Comparison of ENCODE assay signal across 8 cellular contexts in genomic region chr6:33248932-33249731, GRCh38. TPM values are rescaled to one million over a fixed set of nuclear protein-coding genes. Genes with fewer than 3 reads are reported as not detected.
DNase-seq lines count a peak whose midpoint lies in the region; ATAC-seq and TF ChIP-seq lines count a peak whose summit lies in the region.

No MANE protein-coding gene starts in this region.

- H3K4me3 ChIP-seq in GM23338, result peak overlapping the region; percentile 68

- H2AFZ ChIP-seq in GM23338, result peak overlapping the region; percentile 60; the same call in 1 of the 2 replicates

- no peaks in the 10 kb centered on the region for H3K36me3 ChIP-seq in GM23338 (ENCODE audit: insufficient read depth)

- intact Hi-C loops in natural killer cell (cut with micrococcal nuclease), result loop anchor here (1.0 kb wide), 5 partner anchors 22 to 235 kb away; partner anchors contain the start of genes RXRB, SLC39A7 and VPS52

- H3K36me3 Mint-ChIP-seq in GM23338 (ENCODE audit: low read depth) (peaks cover 19% of the 10 kb centered on the region), natural killer cell (no peaks in the 10 kb centered on the region)

- H4K20me1 ChIP-seq in GM23338 (replicated peaks; ENCODE audit: insufficient read depth), result no peaks in the 10 kb centered on the region

- H3K9me3 Mint-ChIP-seq in GM23338, result no peaks in the 10 kb centered on the region
- no peaks in the 10 kb centered on the region for H3K9me3 Mint-ChIP-seq in natural killer cell

- peak; percentile 100 for DNase-seq in Daoy (ENCODE audit: low read depth)
- DNase-seq in GM23338 (ENCODE audit: low spot score), result peak; percentile 99
- peak; percentile 99 for DNase-seq in LHCN-M2 (ENCODE audit: low read depth)
- peak; percentile 99 for DNase-seq in RPMI8226
- peak; percentile 91 for DNase-seq in activated T-helper 9 cell treated with anti-CD3 and anti-CD28 coated beads, Interleukin-2, amount 50 U/mL, for 16 hours (ENCODE audit: low read depth)
- peak; percentile 99 for DNase-seq in fibroblast of peridontal ligament (ENCODE audit: extremely low read depth)
- peak; percentile 96 for DNase-seq in natural killer cell
- peak; percentile 98 for DNase-seq in stimulated activated naive CD4-positive, alpha-beta T cell treated with Interleukin-2 at 50 U/mL for 16 hours (lab: John Stamatoyannopoulos, UW)

- H3K27me3 Mint-ChIP-seq in GM23338 (ENCODE audit: insufficient read depth, low read depth, poor library complexity) (peaks cover 15% of the 10 kb centered on the region), natural killer cell (ENCODE audit: low read depth in 2 of 2) (peaks cover 0 to under 1% of the 10 kb centered on the region in 2 donors)

- peak overlapping the region; percentile 90 for H3K4me2 ChIP-seq in GM23338

- ATAC-seq in GM23338, result peak; percentile 92
- peak; percentile 86 to 96 (median 88) for ATAC-seq in natural killer cell

- H3K27ac Mint-ChIP-seq in GM23338 (peak overlapping the region; percentile 77), natural killer cell (peak overlapping the region; percentile 95 to 97)

- H3K79me2 ChIP-seq in GM23338 (replicated peaks; ENCODE audit: insufficient read depth), result no peaks in the 10 kb centered on the region

- H3K4me1 ChIP-seq in GM23338 (ENCODE audit: insufficient read depth), result peaks cover 12% of the 10 kb centered on the region

- peaks cover 10% of the 10 kb centered on the region; the same call in 1 of the 2 replicates for H3F3A ChIP-seq in GM23338 (replicated peaks; ENCODE audit: low read depth)

- H3K4me1 Mint-ChIP-seq in GM23338 (peaks cover 19% of the 10 kb centered on the region), natural killer cell (peaks cover 22 to 37% of the 10 kb centered on the region in 2 donors)

- H3K9me2 ChIP-seq in GM23338 (ENCODE audit: insufficient read depth), result no peaks in the 10 kb centered on the region

- no peak overlapping the region for H3K27ac ChIP-seq in GM23338 (ENCODE audit: low read depth)

- H3K4me3 Mint-ChIP-seq in GM23338 (peak overlapping the region; percentile 82), natural killer cell (peak overlapping the region; percentile 90)

- H3K27me3 ChIP-seq in GM23338 (ENCODE audit: insufficient read depth), result peaks cover 35% of the 10 kb centered on the region

- TF ChIP-seq CTCF in GM23338 (conservative IDR thresholded peaks at IDR 0.05; ENCODE audit: low read depth in 2 of 2) (peak in 1 of 2 experiments; percentile 41; a peak in 2 of 4 replicates), natural killer cell (IDR thresholded peaks at IDR 0.05) (no peak)

TF ChIP-seq in GM23338, 12 proteins besides CTCF, POLR2A, EP300 and RAD21:
- TF ChIP-seq POLR2AphosphoS5 (IDR thresholded peaks at IDR 0.05; ENCODE audit: low read depth) (peak; percentile 83), REST (IDR thresholded peaks at IDR 0.05; ENCODE audit: unreplicated experiment) (no peak), CREB1 (CRISPR knock-in tag; IDR thresholded peaks at IDR 0.05; ENCODE audit: low read depth) (no peak), ZNF331 (CRISPR knock-in tag; IDR thresholded peaks at IDR 0.05; ENCODE audit: low read depth) (no peak)

RNA-seq across cellular contexts. Expression of gene VPS52, which starts 22.5 kb away (rescaled TPM):
- total RNA-seq in Daoy (2014; rRNA removed; shearing (Covaris generic)), result 33.4 and 37.4 TPM in 2 replicates
- total RNA-seq in GM23338 (2014; rRNA removed; shearing (Covaris generic)), result 25.0 and 31.1 TPM in 2 replicates
- polyA plus RNA-seq in GM23338 (2016; fragmentation: Nextera tagmentation; extraction: Ambion mirVana), result 20.6 and 27.9 TPM in 2 replicates
- 40.0 and 51.0 TPM in 2 replicates for total RNA-seq in LHCN-M2 (2014; rRNA removed)
- polyA plus RNA-seq in LHCN-M2 (2012), result 30.0 TPM
- 100 to 1,000 TPM in 1 of 3 donors, 10 to 100 TPM in 2; 98.0 to 112 (median 99.4) TPM for total RNA-seq in natural killer cell

RNA-seq across cellular contexts. Expression of gene RPS18, which starts 22.7 kb away (rescaled TPM):
- total RNA-seq in Daoy (2014; rRNA removed; shearing (Covaris generic)), result 5,669 and 7,419 TPM in 2 replicates
- 2,133 and 2,664 TPM in 2 replicates for total RNA-seq in GM23338 (2014; rRNA removed; shearing (Covaris generic))
- 4,776 and 5,223 TPM in 2 replicates for polyA plus RNA-seq in GM23338 (2016; fragmentation: Nextera tagmentation; extraction: Ambion mirVana)
- total RNA-seq in LHCN-M2 (2014; rRNA removed), result 2,111 and 2,414 TPM in 2 replicates
- polyA plus RNA-seq in LHCN-M2 (2012), result 5,024 TPM
- 1,000 to 10,000 TPM; 1,182 to 1,707 (median 1,500) TPM for total RNA-seq in natural killer cell

RNA-seq across cellular contexts. Expression of gene B3GALT4, which starts 27.8 kb away (rescaled TPM):
- 0.40 and 1.9 TPM in 2 replicates for total RNA-seq in Daoy (2014; rRNA removed; shearing (Covaris generic))
- total RNA-seq in GM23338 (2014; rRNA removed; shearing (Covaris generic)), result 1.0 and 2.3 TPM in 2 replicates
- 1.3 and 1.8 TPM in 2 replicates for polyA plus RNA-seq in GM23338 (2016; fragmentation: Nextera tagmentation; extraction: Ambion mirVana)
- total RNA-seq in LHCN-M2 (2014; rRNA removed), result 0.06 and 0.19 TPM in 2 replicates
- polyA plus RNA-seq in LHCN-M2 (2012), result 0.11 TPM
- 10 to 100 TPM; 22.7 to 24.1 (median 23.1) TPM for total RNA-seq in natural killer cell

RNA-seq across cellular contexts. Expression of gene WDR46, which starts 39.9 kb away (rescaled TPM):
- 286 and 362 TPM in 2 replicates for total RNA-seq in Daoy (2014; rRNA removed; shearing (Covaris generic))
- 104 and 106 TPM in 2 replicates for total RNA-seq in GM23338 (2014; rRNA removed; shearing (Covaris generic))
- 63.9 and 71.4 TPM in 2 replicates for polyA plus RNA-seq in GM23338 (2016; fragmentation: Nextera tagmentation; extraction: Ambion mirVana)
- 83.7 and 98.3 TPM in 2 replicates for total RNA-seq in LHCN-M2 (2014; rRNA removed)
- 58.3 TPM for polyA plus RNA-seq in LHCN-M2 (2012)
- 10 to 100 TPM; 33.6 to 56.3 (median 47.0) TPM for total RNA-seq in natural killer cell

RNA-seq across cellular contexts. Expression of gene PFDN6, which starts 40.3 kb away (rescaled TPM):
- 126 and 182 TPM in 2 replicates for total RNA-seq in Daoy (2014; rRNA removed; shearing (Covaris generic))
- total RNA-seq in GM23338 (2014; rRNA removed; shearing (Covaris generic)), result 62.2 and 80.4 TPM in 2 replicates
- polyA plus RNA-seq in GM23338 (2016; fragmentation: Nextera tagmentation; extraction: Ambion mirVana), result 54.0 and 56.1 TPM in 2 replicates
- total RNA-seq in LHCN-M2 (2014; rRNA removed) (67.6 and 82.1 TPM in 2 replicates), natural killer cell (10 to 100 TPM; 19.2 to 26.5 (median 22.7) TPM)
- polyA plus RNA-seq in LHCN-M2 (2012), result 119 TPM
